ENCODE assay signal across 8 cellular contexts in the genomic region with DNA sequence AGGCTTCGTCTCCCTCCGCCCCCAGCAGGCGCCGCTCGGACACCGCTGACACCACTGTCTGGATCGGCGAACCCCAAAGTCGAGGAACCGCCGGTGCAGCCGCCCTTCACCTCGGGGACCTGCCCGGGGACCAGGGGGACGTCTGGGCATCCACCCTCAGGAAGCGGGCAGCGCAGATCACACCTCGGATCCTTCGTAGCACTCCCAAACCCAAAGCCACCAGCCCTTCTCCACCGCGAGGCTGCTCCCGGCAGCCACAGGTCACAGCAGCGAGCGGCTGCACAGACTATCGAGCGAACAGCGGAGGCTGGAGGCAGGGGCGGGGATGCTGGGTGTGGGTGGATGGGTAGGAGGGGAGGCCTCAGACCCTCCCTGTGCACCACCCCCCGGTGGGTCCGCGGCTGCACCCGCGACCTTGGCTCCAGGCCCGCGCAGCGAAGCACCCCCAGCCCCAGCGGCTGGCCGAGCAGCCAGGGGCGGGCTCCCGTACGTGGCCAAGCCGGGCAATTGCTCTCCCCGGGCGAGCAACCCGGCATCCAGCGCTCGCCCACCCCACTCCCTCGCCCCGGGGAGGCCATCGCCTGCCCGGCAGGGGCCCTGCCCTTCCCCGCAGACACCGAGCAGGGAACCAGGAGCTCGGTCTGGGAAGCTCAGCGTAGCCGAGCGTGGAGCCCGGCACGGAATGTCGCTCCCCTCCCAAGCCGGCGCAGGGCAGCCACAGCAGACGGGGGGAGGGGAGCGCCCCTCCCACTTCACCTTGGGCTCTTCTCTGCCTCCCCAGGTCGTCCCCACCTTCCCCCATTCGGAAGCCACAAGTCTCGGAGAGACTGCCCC. TPM values are rescaled to one million over a fixed set of nuclear protein-coding genes. Genes with fewer than 3 reads are reported as not detected.
DNase-seq lines count a peak whose midpoint lies in the region; ATAC-seq and TF ChIP-seq lines count a peak whose summit lies in the region.

No MANE protein-coding gene starts in this region.

- H3K27me3 ChIP-seq in effector memory CD4-positive, alpha-beta T cell (replicated peaks; ENCODE audit: control insufficient read depth, insufficient read depth, low read length, poor library complexity, severe bottlenecking), result peaks cover 4% of the 10 kb centered on the region
- H3K27me3 ChIP-seq in tibial nerve, result peaks cover 0 to 31% of the 10 kb centered on the region in 2 donors

- CTCF ChIA-PET in activated naive CD4-positive, alpha-beta T cell treated with anti-CD3 and anti-CD28 coated beads for 36 hours (lab: Charles Lee), result no interaction called here

- H3K9me3 Mint-ChIP-seq in activated naive CD4-positive, alpha-beta T cell treated with anti-CD3 and anti-CD28 coated beads for 36 hours, result no peaks in the 10 kb centered on the region
- H3K9me3 Mint-ChIP-seq in T-helper 2 cell treated with Interferon-gamma antibody and Interleukin-4, amounts not matched to agents 5 μg/mL and 100 μg/mL, for 36 hours, result no peaks in the 10 kb centered on the region

- intact Hi-C loops in activated naive CD4-positive, alpha-beta T cell treated with anti-CD3 and anti-CD28 coated beads for 36 hours (cut with micrococcal nuclease), result loop anchor here (2.0 to 5.0 kb wide), 3 partner anchors 68 to 534 kb away; no protein-coding TSS in a partner anchor

- no peak for ATAC-seq in HG02678 (IDR thresholded peaks at IDR 0.05; ENCODE audit: unreplicated experiment)

- no peaks in the 10 kb centered on the region for H3K36me3 ChIP-seq in effector memory CD4-positive, alpha-beta T cell (ENCODE audit: control insufficient read depth, insufficient read depth, low read length)
- H3K36me3 ChIP-seq in tibial nerve, result no peaks in the 10 kb centered on the region

- H3K4me1 Mint-ChIP-seq in activated naive CD4-positive, alpha-beta T cell treated with anti-CD3 and anti-CD28 coated beads for 36 hours (ENCODE audit: low read depth), result peaks cover 16% of the 10 kb centered on the region
- peaks cover 3% of the 10 kb centered on the region for H3K4me1 Mint-ChIP-seq in T-helper 2 cell treated with Interferon-gamma antibody and Interleukin-4, amounts not matched to agents 5 μg/mL and 100 μg/mL, for 36 hours (ENCODE audit: low read depth)

- no peaks in the 10 kb centered on the region for H3K9me3 ChIP-seq in effector memory CD4-positive, alpha-beta T cell (ENCODE audit: control insufficient read depth, low read length)
- no peaks in the 10 kb centered on the region for H3K9me3 ChIP-seq in tibial nerve

- no peaks in the 10 kb centered on the region for H3K36me3 Mint-ChIP-seq in activated naive CD4-positive, alpha-beta T cell treated with anti-CD3 and anti-CD28 coated beads for 36 hours (ENCODE audit: low read depth)
- no peaks in the 10 kb centered on the region for H3K36me3 Mint-ChIP-seq in T-helper 2 cell treated with Interferon-gamma antibody and Interleukin-4, amounts not matched to agents 5 μg/mL and 100 μg/mL, for 36 hours (ENCODE audit: low read depth)

- 0 to 2% methylated on average over 21 to 50 of the region's 67 CpGs for WGBS in tibial nerve, 2 donors

- peak in 2 of 5 experiments; percentile 24 to 49 for TF ChIP-seq CTCF in tibial nerve (IDR thresholded peaks at IDR 0.05)

- peak overlapping the region; percentile 64 for H3K4me3 ChIP-seq in effector memory CD4-positive, alpha-beta T cell (ENCODE audit: insufficient read depth, low read depth, low read length, poor library complexity, severe bottlenecking)
- H3K4me3 ChIP-seq in tibial nerve, result peak overlapping the region; percentile 38 to 65 (median 44)

- no peak overlapping the region for H3K27ac Mint-ChIP-seq in activated naive CD4-positive, alpha-beta T cell treated with anti-CD3 and anti-CD28 coated beads for 36 hours
- no peak overlapping the region for H3K27ac Mint-ChIP-seq in T-helper 2 cell treated with Interferon-gamma antibody and Interleukin-4, amounts not matched to agents 5 μg/mL and 100 μg/mL, for 36 hours

- peaks cover 25% of the 10 kb centered on the region for H3K27me3 Mint-ChIP-seq in activated naive CD4-positive, alpha-beta T cell treated with anti-CD3 and anti-CD28 coated beads for 36 hours (ENCODE audit: low read depth)
- H3K27me3 Mint-ChIP-seq in T-helper 2 cell treated with Interferon-gamma antibody and Interleukin-4, amounts not matched to agents 5 μg/mL and 100 μg/mL, for 36 hours (ENCODE audit: low read depth), result peaks cover 60% of the 10 kb centered on the region

- H3K4me1 ChIP-seq in effector memory CD4-positive, alpha-beta T cell (ENCODE audit: control insufficient read depth, insufficient read depth, low read length, poor library complexity, severe bottlenecking), result peaks cover 13% of the 10 kb centered on the region
- peaks cover 0 to 61% (median 27%) of the 10 kb centered on the region in 4 donors for H3K4me1 ChIP-seq in tibial nerve

- DNase-seq in activated naive CD4-positive, alpha-beta T cell treated with anti-CD3 and anti-CD28 coated beads for 36 hours, result peak; percentile 44
- no peak for DNase-seq in activated naive CD4-positive, alpha-beta T cell treated with Interleukin-2 at 50 U/mL for 16 hours
- no peak for DNase-seq in T-helper 2 cell treated with Interferon-gamma antibody and Interleukin-4, amounts not matched to agents 5 μg/mL and 100 μg/mL, for 36 hours (ENCODE audit: low spot score)
- DNase-seq in effector memory CD4-positive, alpha-beta T cell, result no peak
- peak; percentile 15 for DNase-seq in midbrain (lab: John Stamatoyannopoulos, UW)
- DNase-seq in tibial nerve (ENCODE audit: low spot score in 2 of 2), result no peak
- no peak for DNase-seq in GM19238 (ENCODE audit: insufficient read length, low spot score)

- no peak for TF ChIP-seq POLR2A in tibial nerve (IDR thresholded peaks at IDR 0.05)

- peak overlapping the region; percentile 60 for H3K4me3 Mint-ChIP-seq in activated naive CD4-positive, alpha-beta T cell treated with anti-CD3 and anti-CD28 coated beads for 36 hours
- H3K4me3 Mint-ChIP-seq in T-helper 2 cell treated with Interferon-gamma antibody and Interleukin-4, amounts not matched to agents 5 μg/mL and 100 μg/mL, for 36 hours, result peak overlapping the region; percentile 71

- peak in 1 of 2 donors; percentile 4 for TF ChIP-seq EP300 in tibial nerve (IDR thresholded peaks at IDR 0.05)

- H3K27ac ChIP-seq in effector memory CD4-positive, alpha-beta T cell (ENCODE audit: insufficient read depth, low read length, poor library complexity, severe bottlenecking), result no peak overlapping the region
- H3K27ac ChIP-seq in tibial nerve, result peak overlapping the region; percentile 24 to 88 (median 63)

RNA-seq across cellular contexts. Expression of gene SDK2, which starts 1.0 kb away (rescaled TPM):
- under 1 TPM; 0.27 to 0.50 TPM for total RNA-seq in activated naive CD4-positive, alpha-beta T cell treated with anti-CD3 and anti-CD28 coated beads for 36 hours
- 1 to 10 TPM; 3.1 to 6.3 (median 4.6) TPM for total RNA-seq in tibial nerve

Comparison
In these comparisons a context has a peak if more than half of its experiments do, and no peak if none do; other contexts are left out.
1. DNase-seq: peak in activated naive CD4-positive, alpha-beta T cell treated with anti-CD3 and anti-CD28 coated beads for 36 hours (single experiment) and midbrain (single experiment); none in activated naive CD4-positive, alpha-beta T cell treated with Interleukin-2 at 50 U/mL for 16 hours (single experiment), T-helper 2 cell treated with Interferon-gamma antibody and Interleukin-4, amounts not matched to agents 5 μg/mL and 100 μg/mL, for 36 hours (single experiment), effector memory CD4-positive, alpha-beta T cell (0 of 3), tibial nerve (0 of 2) and GM19238 (single experiment).